9 cellular contexts compared by ENCODE assay signal in genomic region chr16:46885960-46886763, GRCh38. TPM values are rescaled to one million over a fixed set of nuclear protein-coding genes. Genes with fewer than 3 reads are reported as not detected.
DNase-seq lines count a peak whose midpoint lies in the region; ATAC-seq, FAIRE-seq and TF ChIP-seq lines count a peak whose summit lies in the region.
"Had no signal": no experiment of that assay in that cellular context is flagged by ENCODE, and none has a peak within 500 bp of the region (broad histone marks: within the 10 kb centered on the region; RNA-seq: fewer than 3 reads in every experiment).

No MANE protein-coding gene starts in this region.

- in situ Hi-C loops in astrocyte of the spinal cord (cut with HindIII; ENCODE audit: low sequenced_read_pairs) = no loop called here

- H3K27ac ChIP-seq in kidney (ENCODE audit: low read depth in 2 of 2, low read length in 2 of 2) (peak overlapping the region; percentile 59 to 63), suprapubic skin (peak overlapping the region; percentile 76)

- no peak for TF ChIP-seq CTCF in astrocyte of the spinal cord (IDR thresholded peaks at IDR 0.05; ENCODE audit: low read depth, low read length)
- TF ChIP-seq CTCF in kidney (IDR thresholded peaks at IDR 0.05; ENCODE audit: borderline replicate concordance, extremely low read depth, insufficient read depth) = no peak
- TF ChIP-seq CTCF in suprapubic skin (IDR thresholded peaks at IDR 0.05) = no peak

- H3K36me3 ChIP-seq in kidney (ENCODE audit: control insufficient read depth in 1 of 2, insufficient read depth in 2 of 2, low read length in 2 of 2) (peaks cover 0 to 4% of the 10 kb centered on the region in 2 donors), suprapubic skin (no peaks in the 10 kb centered on the region)

- FAIRE-seq in kidney (lab: Jason Lieb, UNC) = no peak
- FAIRE-seq: colon had no signal

- no peaks in the 10 kb centered on the region for H3K27me3 ChIP-seq in suprapubic skin

- CTCF ChIA-PET in activated CD4-positive, alpha-beta T cell treated with anti-CD3 and anti-CD28 coated beads for 36 hours (lab: Charles Lee) = interaction anchor here (0.8 to 2.6 kb wide), 7 partner anchors 22 to 213 kb away, joined by 3 to 12 read pairs (median 4); no protein-coding TSS in a partner anchor

- TF ChIP-seq POLR2A in suprapubic skin (IDR thresholded peaks at IDR 0.05) = no peak

- H3K27me3 Mint-ChIP-seq in activated CD4-positive, alpha-beta T cell treated with anti-CD3 and anti-CD28 coated beads for 36 hours = peaks cover 15% of the 10 kb centered on the region

- no peak for DNase-seq in activated CD4-positive, alpha-beta T cell treated with anti-CD3 and anti-CD28 coated beads for 36 hours
- DNase-seq in activated CD4-positive, alpha-beta T cell treated with anti-CD3 and anti-CD28 coated beads for 48 hours = no peak
- peak; percentile 57 for DNase-seq in astrocyte of the spinal cord (ENCODE audit: low read depth, low spot score)
- DNase-seq in kidney = no peak
- no peak for DNase-seq in suprapubic skin (ENCODE audit: low spot score in 2 of 2)
- no peak for DNase-seq in OCI-M1 (lab: John Stamatoyannopoulos, UW)
- no peak for DNase-seq in central memory CD4-positive, alpha-beta T cell

- POLR2A ChIA-PET in activated CD4-positive, alpha-beta T cell treated with anti-CD3 and anti-CD28 coated beads for 36 hours (lab: Charles Lee) = no interaction called here

- peaks cover 5% of the 10 kb centered on the region for H3K36me3 Mint-ChIP-seq in activated CD4-positive, alpha-beta T cell treated with anti-CD3 and anti-CD28 coated beads for 36 hours (ENCODE audit: low read depth)

- peak overlapping the region in 1 of 2 donors; percentile 67 for H3K9ac ChIP-seq in kidney (ENCODE audit: low read length in 2 of 2)

- H3K4me1 ChIP-seq in kidney (ENCODE audit: control insufficient read depth in 1 of 2, insufficient read depth in 1 of 2, low read depth in 1 of 2, low read length in 2 of 2) (peaks cover 2 to 8% of the 10 kb centered on the region in 2 donors), suprapubic skin (peaks cover 54% of the 10 kb centered on the region)

- no peak overlapping the region for H3K27ac Mint-ChIP-seq in activated CD4-positive, alpha-beta T cell treated with anti-CD3 and anti-CD28 coated beads for 36 hours

- H3K4me3 ChIP-seq in astrocyte of the spinal cord (ENCODE audit: low read depth, low read length) = peak overlapping the region; percentile 22
- H3K4me3 ChIP-seq in kidney (ENCODE audit: low read length in 2 of 2) = peak overlapping the region; percentile 35 to 84
- peak overlapping the region; percentile 95 for H3K4me3 ChIP-seq in suprapubic skin

- 65% methylated on average over 10 of the region's 12 CpGs for WGBS in suprapubic skin

- no peak for TF ChIP-seq EP300 in suprapubic skin (IDR thresholded peaks at IDR 0.05)

- intact Hi-C loops in activated CD4-positive, alpha-beta T cell treated with anti-CD3 and anti-CD28 coated beads for 36 hours (cut with DNase I, micrococcal nuclease) = loop anchor here in 1 of 2 experiments (2.0 kb wide), 1 partner anchor 23 kb away; no protein-coding TSS in a partner anchor
- intact Hi-C loops in kidney (cut with DNase I) = no loop called here

- ATAC-seq in activated CD4-positive, alpha-beta T cell treated with anti-CD3 and anti-CD28 coated beads for 36 hours = no peak
- no peak for ATAC-seq in HG03457 (IDR thresholded peaks at IDR 0.05; ENCODE audit: unreplicated experiment)

- H3K4me3 Mint-ChIP-seq in activated CD4-positive, alpha-beta T cell treated with anti-CD3 and anti-CD28 coated beads for 36 hours = peak overlapping the region; percentile 80

- peaks cover 10% of the 10 kb centered on the region for H3K4me1 Mint-ChIP-seq in activated CD4-positive, alpha-beta T cell treated with anti-CD3 and anti-CD28 coated beads for 36 hours

- no peaks in the 10 kb centered on the region for H3K9me3 Mint-ChIP-seq in activated CD4-positive, alpha-beta T cell treated with anti-CD3 and anti-CD28 coated beads for 36 hours (ENCODE audit: low read depth)

- H3K9me3 ChIP-seq in kidney (ENCODE audit: control insufficient read depth in 1 of 2, low read length in 2 of 2) = no peaks in the 10 kb centered on the region
- no peaks in the 10 kb centered on the region for H3K9me3 ChIP-seq in suprapubic skin

RNA-seq across cellular contexts. Expression of gene GPT2, which starts 2.0 kb away (rescaled TPM):
- total RNA-seq in activated CD4-positive, alpha-beta T cell treated with anti-CD3 and anti-CD28 coated beads for 36 hours = 10 to 100 TPM; 25.6 to 34.9 TPM
- total RNA-seq in kidney = 6.5 TPM
- 37.1 TPM for polyA plus RNA-seq in kidney (ENCODE audit: insufficient read depth, low read depth, low replicate concordance)
- 100 to 1,000 TPM in 1 of 4 donors, 10 to 100 TPM in 3; 65.7 to 100 (median 85.0) TPM for total RNA-seq in suprapubic skin

RNA-seq across cellular contexts. Expression of gene C16orf87, which starts 55.2 kb away (rescaled TPM):
- 10 to 100 TPM; 14.6 to 17.2 TPM for total RNA-seq in activated CD4-positive, alpha-beta T cell treated with anti-CD3 and anti-CD28 coated beads for 36 hours
- total RNA-seq in kidney (7.2 TPM), suprapubic skin (10 to 100 TPM in 1 of 4 donors, 1 to 10 TPM in 3; 4.9 to 12.6 (median 6.8) TPM)
- 11.2 TPM for polyA plus RNA-seq in kidney (ENCODE audit: insufficient read depth, low read depth, low replicate concordance)

Comparison
In these comparisons a context has a peak if more than half of its experiments do, and no peak if none do; other contexts are left out.
1. H3K4me3 ChIP-seq: peak in every context shown above with its lines; median percentile 95 in suprapubic skin; 60 in kidney; 22 in astrocyte of the spinal cord.